Comparison of ENCODE assay signal across 8 cellular contexts in the genomic region with DNA sequence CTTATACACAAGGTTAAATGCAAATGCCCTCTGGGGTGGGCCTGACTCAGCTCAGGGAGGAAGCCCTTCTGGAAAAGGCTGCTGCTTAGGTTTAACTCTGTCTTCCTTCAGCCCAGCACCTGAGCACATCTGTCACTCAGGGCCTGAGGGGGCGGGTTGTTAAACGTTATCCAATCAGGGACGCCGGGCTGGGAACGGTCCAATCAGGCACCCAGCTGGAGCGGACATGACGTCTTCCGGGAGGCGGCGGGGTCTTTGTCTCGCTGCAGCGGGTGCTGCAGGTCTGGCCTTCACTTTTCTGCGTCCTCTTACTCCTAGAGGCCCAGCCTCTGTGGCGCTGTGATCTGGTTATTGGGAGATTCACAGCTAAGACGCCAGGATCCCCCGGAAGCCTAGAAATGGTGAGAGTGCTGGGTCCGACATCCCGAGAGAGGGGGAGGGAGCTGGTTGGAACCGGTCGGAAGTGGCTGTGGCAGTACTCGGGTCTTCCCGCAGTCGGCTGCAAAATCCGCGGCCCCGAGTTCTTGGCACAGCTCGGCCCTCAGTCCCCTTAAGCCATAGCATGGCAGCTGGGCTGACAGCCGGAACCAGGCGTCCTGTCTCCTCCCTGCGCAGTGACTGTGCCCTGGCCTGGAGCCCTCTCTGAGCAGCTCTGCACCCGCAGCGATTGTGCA. TPM values are rescaled to one million over a fixed set of nuclear protein-coding genes. Genes with fewer than 3 reads are reported as not detected.
A peak's percentile ranks its signal among the peaks of the same experiment; 100 is the strongest.
DNase-seq lines count a peak whose midpoint lies in the region; ATAC-seq and TF ChIP-seq lines count a peak whose summit lies in the region.

A gene (plus strand): TSS at position 258 of the 674 bp plus-strand sequence. CDS start 141 bp downstream, at position 399.

- H3K4me1 ChIP-seq in smooth muscle cell (ENCODE audit: low read depth) = peaks cover 8% of the 10 kb centered on the region

- H3K27ac ChIP-seq in caudate nucleus (ENCODE audit: low read depth, low read length) = peak within 1 kb of the TSS; percentile 48
- peak within 1 kb of the TSS; percentile 65 for H3K27ac ChIP-seq in smooth muscle cell (ENCODE audit: low read depth)

- POLR2A ChIA-PET in WTC11 (lab: Charles Lee) = interaction anchor here (0.7 to 1.6 kb wide), 3 partner anchors 109 to 244 kb away, joined by 3 to 7 read pairs (median 3); a partner anchor contains a TSS

- TF ChIP-seq CTCF in WTC11 (IDR thresholded peaks at IDR 0.05) (no peak), smooth muscle cell (IDR thresholded peaks at IDR 0.05; ENCODE audit: borderline replicate concordance, insufficient read depth, poor library complexity, severe bottlenecking) (no peak)

- H3K27me3 Mint-ChIP-seq in WTC11 (ENCODE audit: low read depth) (no peaks in the 10 kb centered on the region; the same call in 1 of the 2 replicates), immature natural killer cell (ENCODE audit: low read depth in 3 of 3) (peaks cover 5 to 8% (median 7%) of the 10 kb centered on the region in 3 donors)

- H3K4me3 Mint-ChIP-seq in WTC11 = peak within 1 kb of the TSS; percentile 95
- H3K4me3 Mint-ChIP-seq in immature natural killer cell = peak within 1 kb of the TSS; percentile 98 to 99 (median 99)

- peak within 1 kb of the TSS; percentile 79 for H3K9ac ChIP-seq in smooth muscle cell (ENCODE audit: low read depth)

- no peaks in the 10 kb centered on the region for H3K27me3 ChIP-seq in smooth muscle cell (ENCODE audit: low read depth)

- H3K9me3 Mint-ChIP-seq in WTC11 (peaks cover 12% of the 10 kb centered on the region), immature natural killer cell (no peaks in the 10 kb centered on the region)

- H3K79me2 ChIP-seq in smooth muscle cell (ENCODE audit: low read depth) = peaks cover 27% of the 10 kb centered on the region

- H2AFZ ChIP-seq in smooth muscle cell (ENCODE audit: low read depth) = peak within 1 kb of the TSS; percentile 92

- peak within 1 kb of the TSS; percentile 96 for H3K4me2 ChIP-seq in smooth muscle cell

- in situ Hi-C loops in GM18951 (cut with MboI; ENCODE audit: low sequenced_read_pairs, unreplicated experiment) = no loop called here

- peaks cover 31% of the 10 kb centered on the region for H3K36me3 Mint-ChIP-seq in WTC11
- H3K36me3 Mint-ChIP-seq in immature natural killer cell = peaks cover 0 to 12% (median 8%) of the 10 kb centered on the region in 3 donors

- peak within 1 kb of the TSS; percentile 93 for H3K4me3 ChIP-seq in smooth muscle cell

- ATAC-seq in HG03175 (IDR thresholded peaks at IDR 0.05; ENCODE audit: unreplicated experiment) = peak; percentile 100
- peak; percentile 99 for ATAC-seq in WTC11

- CTCF ChIA-PET in WTC11 (lab: Charles Lee) = interaction anchor here (0.5 to 1.4 kb wide), 3 partner anchors 9 to 94 kb away, joined by 3 to 6 read pairs (median 3); no protein-coding TSS in a partner anchor

- WGBS in smooth muscle cell (ENCODE audit: low lambda C conversion rate) = 1% methylated on average over 32 of the region's 32 CpGs

- H3K36me3 ChIP-seq in smooth muscle cell (ENCODE audit: low read depth) = no peaks in the 10 kb centered on the region

- no peaks in the 10 kb centered on the region for H4K20me1 ChIP-seq in smooth muscle cell (ENCODE audit: low read depth)

- peak; percentile 97 for DNase-seq in AG08396 (ENCODE audit: low spot score)
- peak; percentile 96 for DNase-seq in NCI-H2227 treated with DMSO at 0.1 percent for 48 hours (lab: John Stamatoyannopoulos, UW)
- peak; percentile 89 for DNase-seq in WTC11 (ENCODE audit: low spot score)
- DNase-seq in caudate nucleus (lab: John Stamatoyannopoulos, UW) = peak; percentile 50 to 99 (median 93)
- peak; percentile 91 to 93 (median 92) for DNase-seq in immature natural killer cell
- peak; percentile 64 for DNase-seq in smooth muscle cell (lab: John Stamatoyannopoulos, UW; ENCODE audit: unreplicated experiment)

- peak; percentile 74 for TF ChIP-seq POLR2A in GM18951 (IDR thresholded peaks at IDR 0.05; ENCODE audit: extremely low read depth, insufficient read depth, insufficient read length)

- no peaks in the 10 kb centered on the region for H3F3A ChIP-seq in smooth muscle cell (ENCODE audit: low read depth)

- no peaks in the 10 kb centered on the region for H3K9me3 ChIP-seq in smooth muscle cell (replicated peaks; ENCODE audit: low read depth)

- H3K4me1 Mint-ChIP-seq in WTC11 = peaks cover 10% of the 10 kb centered on the region
- H3K4me1 Mint-ChIP-seq in immature natural killer cell = peaks cover 32 to 47% of the 10 kb centered on the region in 2 donors

- H3K27ac Mint-ChIP-seq in WTC11 = peak within 1 kb of the TSS; percentile 98
- H3K27ac Mint-ChIP-seq in immature natural killer cell = peak within 1 kb of the TSS; percentile 96 to 99 (median 98)

TF ChIP-seq in WTC11, 78 proteins besides CTCF, POLR2A, EP300 and RAD21 (continues in another document):
- TF ChIP-seq, protein P1, sequence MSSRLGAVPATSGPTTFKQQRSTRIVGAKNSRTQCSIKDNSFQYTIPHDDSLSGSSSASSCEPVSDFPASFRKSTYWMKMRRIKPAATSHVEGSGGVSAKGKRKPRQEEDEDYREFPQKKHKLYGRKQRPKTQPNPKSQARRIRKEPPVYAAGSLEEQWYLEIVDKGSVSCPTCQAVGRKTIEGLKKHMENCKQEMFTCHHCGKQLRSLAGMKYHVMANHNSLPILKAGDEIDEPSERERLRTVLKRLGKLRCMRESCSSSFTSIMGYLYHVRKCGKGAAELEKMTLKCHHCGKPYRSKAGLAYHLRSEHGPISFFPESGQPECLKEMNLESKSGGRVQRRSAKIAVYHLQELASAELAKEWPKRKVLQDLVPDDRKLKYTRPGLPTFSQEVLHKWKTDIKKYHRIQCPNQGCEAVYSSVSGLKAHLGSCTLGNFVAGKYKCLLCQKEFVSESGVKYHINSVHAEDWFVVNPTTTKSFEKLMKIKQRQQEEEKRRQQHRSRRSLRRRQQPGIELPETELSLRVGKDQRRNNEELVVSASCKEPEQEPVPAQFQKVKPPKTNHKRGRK (CRISPR knock-in tag; IDR thresholded peaks at IDR 0.05; ENCODE audit: borderline replicate concordance) = no peak
- TF ChIP-seq CBFB (CRISPR knock-in tag; IDR thresholded peaks at IDR 0.05; ENCODE audit: low read depth) (no peak), JUN (CRISPR knock-in tag; IDR thresholded peaks at IDR 0.05) (0 out of 2 replicates have a peak, but pooled peaks have one; percentile 45), ZNF396 (CRISPR knock-in tag; IDR thresholded peaks at IDR 0.05; ENCODE audit: borderline replicate concordance) (no peak), SMAD4 (CRISPR knock-in tag; IDR thresholded peaks at IDR 0.05) (no peak), CREM (CRISPR knock-in tag; IDR thresholded peaks at IDR 0.05) (0 out of 2 replicates have a peak, but pooled peaks have one; percentile 67), NR2C2 (CRISPR knock-in tag; IDR thresholded peaks at IDR 0.05) (no peak), ETV6 (CRISPR knock-in tag; IDR thresholded peaks at IDR 0.05) (no peak), TEAD1 (CRISPR knock-in tag; IDR thresholded peaks at IDR 0.05) (no peak), ZNF671 (CRISPR knock-in tag; IDR thresholded peaks at IDR 0.05) (no peak), EMX1 (CRISPR knock-in tag; IDR thresholded peaks at IDR 0.05) (no peak), RORB (CRISPR knock-in tag; IDR thresholded peaks at IDR 0.05) (no peak), GTF2I (CRISPR knock-in tag; conservative IDR thresholded peaks at IDR 0.05) (no peak), TEAD4 (CRISPR knock-in tag; IDR thresholded peaks at IDR 0.05) (no peak)
- TF ChIP-seq, protein P2, sequence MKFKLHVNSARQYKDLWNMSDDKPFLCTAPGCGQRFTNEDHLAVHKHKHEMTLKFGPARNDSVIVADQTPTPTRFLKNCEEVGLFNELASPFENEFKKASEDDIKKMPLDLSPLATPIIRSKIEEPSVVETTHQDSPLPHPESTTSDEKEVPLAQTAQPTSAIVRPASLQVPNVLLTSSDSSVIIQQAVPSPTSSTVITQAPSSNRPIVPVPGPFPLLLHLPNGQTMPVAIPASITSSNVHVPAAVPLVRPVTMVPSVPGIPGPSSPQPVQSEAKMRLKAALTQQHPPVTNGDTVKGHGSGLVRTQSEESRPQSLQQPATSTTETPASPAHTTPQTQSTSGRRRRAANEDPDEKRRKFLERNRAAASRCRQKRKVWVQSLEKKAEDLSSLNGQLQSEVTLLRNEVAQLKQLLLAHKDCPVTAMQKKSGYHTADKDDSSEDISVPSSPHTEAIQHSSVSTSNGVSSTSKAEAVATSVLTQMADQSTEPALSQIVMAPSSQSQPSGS (CRISPR knock-in tag; IDR thresholded peaks at IDR 0.05; ENCODE audit: borderline replicate concordance, low read depth) = no peak
- TF ChIP-seq, protein P3, sequence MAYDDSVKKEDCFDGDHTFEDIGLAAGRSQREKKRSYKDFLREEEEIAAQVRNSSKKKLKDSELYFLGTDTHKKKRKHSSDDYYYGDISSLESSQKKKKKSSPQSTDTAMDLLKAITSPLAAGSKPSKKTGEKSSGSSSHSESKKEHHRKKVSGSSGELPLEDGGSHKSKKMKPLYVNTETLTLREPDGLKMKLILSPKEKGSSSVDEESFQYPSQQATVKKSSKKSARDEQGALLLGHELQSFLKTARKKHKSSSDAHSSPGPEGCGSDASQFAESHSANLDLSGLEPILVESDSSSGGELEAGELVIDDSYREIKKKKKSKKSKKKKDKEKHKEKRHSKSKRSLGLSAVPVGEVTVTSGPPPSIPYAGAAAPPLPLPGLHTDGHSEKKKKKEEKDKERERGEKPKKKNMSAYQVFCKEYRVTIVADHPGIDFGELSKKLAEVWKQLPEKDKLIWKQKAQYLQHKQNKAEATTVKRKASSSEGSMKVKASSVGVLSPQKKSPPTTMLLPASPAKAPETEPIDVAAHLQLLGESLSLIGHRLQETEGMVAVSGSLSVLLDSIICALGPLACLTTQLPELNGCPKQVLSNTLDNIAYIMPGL (CRISPR knock-in tag; IDR thresholded peaks at IDR 0.05) = peak; percentile 61; the same call in 1 of the 2 replicates

RNA-seq across cellular contexts. Expression of the gene that starts here (rescaled TPM):
- total RNA-seq in WTC11 (2021) (15.4 to 21.4 TPM (median 16.0 TPM) in 3 replicates), smooth muscle cell (4.5 and 14.8 TPM in 2 replicates)
- polyA plus RNA-seq in immature natural killer cell (1 to 10 TPM; 3.7 to 8.2 (median 6.3) TPM), smooth muscle cell (3.2 and 3.5 TPM in 2 replicates)

Comparison
In these comparisons a context has a peak if more than half of its experiments do, and no peak if none do; other contexts are left out.
1. Peak in every context shown above with its lines: DNase-seq, ATAC-seq, H3K4me3 ChIP-seq and H3K27ac ChIP-seq.